In genomic region chr5:68476854-68477253, GRCh38 we compare ENCODE assay signal across 19 cellular contexts.
DNase-seq lines count a peak whose midpoint lies in the region; ATAC-seq and TF ChIP-seq lines count a peak whose summit lies in the region.
"Had no signal": no experiment of that assay in that cellular context is flagged by ENCODE, and none has a peak within 500 bp of the region (broad histone marks: within the 10 kb centered on the region; RNA-seq: fewer than 3 reads in every experiment).

No MANE protein-coding gene starts in this region.

- H3K36me3 ChIP-seq in parathyroid adenoma (ENCODE audit: control insufficient read depth, insufficient read depth, low read length) = no peaks in the 10 kb centered on the region
- H3K36me3 ChIP-seq: upper lobe of left lung had no signal

- no peak overlapping the region for H2BK15ac ChIP-seq in H9 (ENCODE audit: low read depth, low read length)

- H3K4me1 ChIP-seq in H9 (ENCODE audit: insufficient read depth, low read length) (no peaks in the 10 kb centered on the region), parathyroid adenoma (peaks cover 41% of the 10 kb centered on the region)
- H3K4me1 ChIP-seq: upper lobe of left lung had no signal

- TF ChIP-seq CTCF in H9 (conservative IDR thresholded peaks at IDR 0.05) = peak; percentile 58
- peak; percentile 6 for TF ChIP-seq CTCF in glutamatergic neuron (IDR thresholded peaks at IDR 0.05; ENCODE audit: partially characterized antibody, unreplicated experiment)
- TF ChIP-seq CTCF in parathyroid adenoma (IDR thresholded peaks at IDR 0.05) = peak; percentile 28

- DNase-seq in H9 = peak; percentile 41
- peak; percentile 60 for DNase-seq in SK-MEL-5 (ENCODE audit: low read depth, low spot score)
- no peak for DNase-seq in glutamatergic neuron
- DNase-seq in NOMO-1 (lab: John Stamatoyannopoulos, UW; ENCODE audit: unreplicated experiment in 2 of 2) = no peak
- DNase-seq in NCI-H187 (lab: John Stamatoyannopoulos, UW) = no peak
- no peak for DNase-seq in islet precursor cell
- DNase-seq: activated CD4-positive, alpha-beta T cell treated with anti-CD3 and anti-CD28 coated beads, Interleukin-2, amount 50 U/mL, for 48 hours; activated T-cell treated with anti-CD3 and anti-CD28 coated beads, Interleukin-2, amount 50 U/mL, for 4 hours; CD4-positive, CD25-positive, alpha-beta regulatory T cell; NCI-H1930; NCI-H510A treated with DMSO at 0.1 percent for 48 hours; OCI-M1; stimulated activated naive CD4-positive, alpha-beta T cell treated with Interleukin-2 at 50 U/mL for 16 hours; upper lobe of left lung had no signal

- no peaks in the 10 kb centered on the region for H3K27me3 Mint-ChIP-seq in H9 (ENCODE audit: low read depth)
- H3K27me3 Mint-ChIP-seq in glutamatergic neuron (ENCODE audit: unreplicated experiment) = peaks cover 4% of the 10 kb centered on the region

- no peak overlapping the region for H4K8ac ChIP-seq in H9 (replicated peaks; ENCODE audit: insufficient read length, low read depth, low read length)

- H3K18ac ChIP-seq in H9 (ENCODE audit: insufficient read length, low read depth, low read length) = no peak overlapping the region

- no peak overlapping the region for H3K23ac ChIP-seq in H9 (ENCODE audit: insufficient read length, low read depth, low read length)

- in situ Hi-C loops in SK-MEL-5 (cut with HindIII; ENCODE audit: low pct_unique_long_range_greater_than_20kb, low sequenced_read_pairs) = no loop called here

- peak overlapping the region; percentile 29 for H2AFZ ChIP-seq in H9 (ENCODE audit: low read length)
- H2AFZ ChIP-seq in parathyroid adenoma = peak overlapping the region; percentile 63

- no peak overlapping the region for H2BK12ac ChIP-seq in H9 (ENCODE audit: insufficient read length, low read depth, low read length)

- no peak overlapping the region for H3K4me2 ChIP-seq in H9 (ENCODE audit: insufficient read depth, insufficient read length, low read length)
- H3K4me2 ChIP-seq in parathyroid adenoma (ENCODE audit: low read length) = no peak overlapping the region

- no peaks in the 10 kb centered on the region for H3K23me2 ChIP-seq in H9 (ENCODE audit: insufficient read length, low read depth, low read length, poor library complexity, severe bottlenecking)

- H3K36me3 Mint-ChIP-seq in H9 (ENCODE audit: insufficient read depth in 1 of 3, low read depth in 3 of 3) (no peaks in the 10 kb centered on the region), glutamatergic neuron (ENCODE audit: unreplicated experiment) (no peaks in the 10 kb centered on the region)
- H3K36me3 Mint-ChIP-seq: activated naive CD4-positive, alpha-beta T cell treated with anti-CD3 and anti-CD28 coated beads, Interleukin-2, amount 50 U/mL, for 72 hours; brain; CD4-positive, CD25-positive, alpha-beta regulatory T cell had no signal

- no peaks in the 10 kb centered on the region for H3K27me3 ChIP-seq in H9 (ENCODE audit: insufficient read depth, low read length)
- H3K27me3 ChIP-seq in parathyroid adenoma (ENCODE audit: control insufficient read depth, insufficient read depth, low read length) = no peaks in the 10 kb centered on the region
- H3K27me3 ChIP-seq: upper lobe of left lung had no signal

- no peak overlapping the region for H3T11ph ChIP-seq in H9 (ENCODE audit: low read length)

- H3K9me3 Mint-ChIP-seq in H9 (no peaks in the 10 kb centered on the region; a peak in 1 of 5 replicates), glutamatergic neuron (ENCODE audit: unreplicated experiment) (no peaks in the 10 kb centered on the region)
- H3K9me3 Mint-ChIP-seq: activated naive CD4-positive, alpha-beta T cell treated with anti-CD3 and anti-CD28 coated beads, Interleukin-2, amount 50 U/mL, for 72 hours; activated T-cell treated with anti-CD3 and anti-CD28 coated beads, Interleukin-2, amount 50 U/mL, for 4 hours; brain had no signal

- no CpG with 5 or more reads among the region's 3 CpGs for WGBS in H9 (ENCODE audit: extremely low coverage, insufficient read length, low lambda C conversion rate)

- H3K4ac ChIP-seq in H9 (ENCODE audit: low read depth, low read length) = no peak overlapping the region

- H3K27ac Mint-ChIP-seq in H9 (no peak overlapping the region), glutamatergic neuron (ENCODE audit: unreplicated experiment) (no peak overlapping the region)
- H3K27ac Mint-ChIP-seq: activated naive CD4-positive, alpha-beta T cell treated with anti-CD3 and anti-CD28 coated beads, Interleukin-2, amount 50 U/mL, for 72 hours; brain; CD4-positive, CD25-positive, alpha-beta regulatory T cell had no signal

- H3K79me2 ChIP-seq in H9 (ENCODE audit: insufficient read depth, low read length) = no peaks in the 10 kb centered on the region
- H3K79me2 ChIP-seq in parathyroid adenoma = no peaks in the 10 kb centered on the region

- H2BK120ac ChIP-seq in H9 (ENCODE audit: low read depth, low read length, poor library complexity, severe bottlenecking) = no peak overlapping the region

- no peak overlapping the region for H3K56ac ChIP-seq in H9 (ENCODE audit: insufficient read length, low read depth, low read length)

- H3K27ac ChIP-seq in H9 (ENCODE audit: insufficient read length, low read depth, low read length) (no peak overlapping the region), parathyroid adenoma (no peak overlapping the region)
- H3K27ac ChIP-seq: upper lobe of left lung had no signal

- no peak overlapping the region for H2BK5ac ChIP-seq in H9 (ENCODE audit: insufficient read length, low read length)

- H3K9ac ChIP-seq in H9 (ENCODE audit: extremely low read depth, insufficient read length, low read length) = no peak overlapping the region
- no peak overlapping the region for H3K9ac ChIP-seq in parathyroid adenoma

- H4K20me1 ChIP-seq in H9 (ENCODE audit: control insufficient read depth, insufficient read depth, insufficient read length) = no peaks in the 10 kb centered on the region

- H3K79me1 ChIP-seq in H9 (ENCODE audit: insufficient read depth, low read depth, low read length, poor library complexity, severe bottlenecking) = no peaks in the 10 kb centered on the region

- no peak overlapping the region for H4K5ac ChIP-seq in H9 (ENCODE audit: insufficient read length, low read depth, low read length)

- H2BK20ac ChIP-seq in H9 (ENCODE audit: low read depth, low read length, poor library complexity, severe bottlenecking) = no peak overlapping the region

- no peak for ATAC-seq in HG03139 (IDR thresholded peaks at IDR 0.05; ENCODE audit: unreplicated experiment)
- ATAC-seq: activated naive CD4-positive, alpha-beta T cell treated with anti-CD3 and anti-CD28 coated beads, Interleukin-2, amount 50 U/mL, for 72 hours; activated T-cell treated with anti-CD3 and anti-CD28 coated beads, Interleukin-2, amount 50 U/mL, for 4 hours; esophagus mucosa had no signal

- H3K14ac ChIP-seq in H9 (ENCODE audit: insufficient read depth, low read length) = no peak overlapping the region

- no peak overlapping the region for H2AK5ac ChIP-seq in H9 (ENCODE audit: insufficient read length, low read length)

- H3K9me3 ChIP-seq in H9 (ENCODE audit: control insufficient read depth, low read depth, low read length) = no peaks in the 10 kb centered on the region
- no peaks in the 10 kb centered on the region for H3K9me3 ChIP-seq in parathyroid adenoma (ENCODE audit: control insufficient read depth, low read length)
- H3K9me3 ChIP-seq: upper lobe of left lung had no signal

- no peaks in the 10 kb centered on the region; a peak in 1 of 4 replicates for H3K4me1 Mint-ChIP-seq in H9
- H3K4me1 Mint-ChIP-seq in glutamatergic neuron (ENCODE audit: low read depth, unreplicated experiment) = peaks cover 29% of the 10 kb centered on the region
- H3K4me1 Mint-ChIP-seq: CD4-positive, CD25-positive, alpha-beta regulatory T cell had no signal

- no peak overlapping the region for H3K4me3 Mint-ChIP-seq in H9
- no peak overlapping the region for H3K4me3 Mint-ChIP-seq in glutamatergic neuron (ENCODE audit: unreplicated experiment)
- H3K4me3 Mint-ChIP-seq: activated T-cell treated with anti-CD3 and anti-CD28 coated beads, Interleukin-2, amount 50 U/mL, for 4 hours; brain; CD4-positive, CD25-positive, alpha-beta regulatory T cell had no signal

- H4K91ac ChIP-seq in H9 (ENCODE audit: insufficient read length, low read depth, low read length) = no peak overlapping the region

- H3K4me3 ChIP-seq in parathyroid adenoma (ENCODE audit: low read depth, low read length) = no peak overlapping the region
- H3K4me3 ChIP-seq: upper lobe of left lung had no signal

Comparison
In these comparisons a context has a peak if more than half of its experiments do, and no peak if none do; other contexts are left out.
1. DNase-seq: peak in H9 (single experiment) and SK-MEL-5 (single experiment); none in glutamatergic neuron (single experiment), NOMO-1 (0 of 2), NCI-H187 (0 of 2) and islet precursor cell (single experiment).
2. CTCF ChIP-seq: peak in every context shown above with its lines; median percentile 58 in H9; 28 in parathyroid adenoma; 6 in glutamatergic neuron.